In genomic region chr4:22454216-22454838, GRCh38 we compare ENCODE assay signal across 1 cellular context.
A peak's percentile ranks its signal among the peaks of the same experiment; 100 is the strongest.
TF ChIP-seq lines count a peak whose summit lies in the region.

No MANE protein-coding gene starts in this region.

TF ChIP-seq in HepG2, 621 proteins besides CTCF, POLR2A, EP300 and RAD21 (continued from another document and continues in another):
- TF ChIP-seq WIZ (CRISPR knock-in tag; IDR thresholded peaks at IDR 0.05), result no peak
- TF ChIP-seq DR1 (CRISPR knock-in tag; IDR thresholded peaks at IDR 0.05), result no peak
- no peak for TF ChIP-seq MYPOP (CRISPR knock-in tag; IDR thresholded peaks at IDR 0.05)
- TF ChIP-seq ZNF773 (CRISPR knock-in tag; IDR thresholded peaks at IDR 0.05; ENCODE audit: borderline replicate concordance), result no peak
- no peak for TF ChIP-seq NR2F1 (CRISPR knock-in tag; IDR thresholded peaks at IDR 0.05)
- TF ChIP-seq ZNF33B (CRISPR knock-in tag; IDR thresholded peaks at IDR 0.05), result no peak
- TF ChIP-seq NCOA2 (CRISPR knock-in tag; IDR thresholded peaks at IDR 0.05), result peak; percentile 39; the same call in 1 of the 2 replicates
- TF ChIP-seq HNF4A (CRISPR knock-in tag; IDR thresholded peaks at IDR 0.05), result peak; percentile 35; the same call in 1 of the 2 replicates
- TF ChIP-seq MBNL3 (CRISPR knock-in tag; conservative IDR thresholded peaks at IDR 0.05), result no peak
- TF ChIP-seq ZNF335 (CRISPR knock-in tag; IDR thresholded peaks at IDR 0.05), result no peak
- TF ChIP-seq, protein P1, sequence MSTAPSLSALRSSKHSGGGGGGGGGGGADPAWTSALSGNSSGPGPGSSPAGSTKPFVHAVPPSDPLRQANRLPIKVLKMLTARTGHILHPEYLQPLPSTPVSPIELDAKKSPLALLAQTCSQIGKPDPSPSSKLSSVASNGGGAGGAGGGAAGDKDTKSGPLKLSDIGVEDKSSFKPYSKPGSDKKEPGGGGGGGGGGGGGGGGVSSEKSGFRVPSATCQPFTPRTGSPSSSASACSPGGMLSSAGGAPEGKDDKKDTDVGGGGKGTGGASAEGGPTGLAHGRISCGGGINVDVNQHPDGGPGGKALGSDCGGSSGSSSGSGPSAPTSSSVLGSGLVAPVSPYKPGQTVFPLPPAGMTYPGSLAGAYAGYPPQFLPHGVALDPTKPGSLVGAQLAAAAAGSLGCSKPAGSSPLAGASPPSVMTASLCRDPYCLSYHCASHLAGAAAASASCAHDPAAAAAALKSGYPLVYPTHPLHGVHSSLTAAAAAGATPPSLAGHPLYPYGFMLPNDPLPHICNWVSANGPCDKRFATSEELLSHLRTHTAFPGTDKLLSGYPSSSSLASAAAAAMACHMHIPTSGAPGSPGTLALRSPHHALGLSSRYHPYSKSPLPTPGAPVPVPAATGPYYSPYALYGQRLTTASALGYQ (CRISPR knock-in tag; IDR thresholded peaks at IDR 0.05), result no peak
- TF ChIP-seq SP2 (CRISPR knock-in tag; IDR thresholded peaks at IDR 0.05), result no peak
- TF ChIP-seq ZNF367 (CRISPR knock-in tag; IDR thresholded peaks at IDR 0.05; ENCODE audit: borderline replicate concordance), result no peak
- TF ChIP-seq GATAD2A (CRISPR knock-in tag; IDR thresholded peaks at IDR 0.05), result peak; percentile 63
- TF ChIP-seq MIXL1 (CRISPR knock-in tag; IDR thresholded peaks at IDR 0.05), result 0 out of 2 replicates have a peak, but pooled peaks have one; percentile 11
- no peak for TF ChIP-seq CENPT (CRISPR knock-in tag; IDR thresholded peaks at IDR 0.05; ENCODE audit: low read depth)
- TF ChIP-seq HMGA1 (CRISPR knock-in tag; conservative IDR thresholded peaks at IDR 0.05), result no peak
- TF ChIP-seq, protein P2, sequence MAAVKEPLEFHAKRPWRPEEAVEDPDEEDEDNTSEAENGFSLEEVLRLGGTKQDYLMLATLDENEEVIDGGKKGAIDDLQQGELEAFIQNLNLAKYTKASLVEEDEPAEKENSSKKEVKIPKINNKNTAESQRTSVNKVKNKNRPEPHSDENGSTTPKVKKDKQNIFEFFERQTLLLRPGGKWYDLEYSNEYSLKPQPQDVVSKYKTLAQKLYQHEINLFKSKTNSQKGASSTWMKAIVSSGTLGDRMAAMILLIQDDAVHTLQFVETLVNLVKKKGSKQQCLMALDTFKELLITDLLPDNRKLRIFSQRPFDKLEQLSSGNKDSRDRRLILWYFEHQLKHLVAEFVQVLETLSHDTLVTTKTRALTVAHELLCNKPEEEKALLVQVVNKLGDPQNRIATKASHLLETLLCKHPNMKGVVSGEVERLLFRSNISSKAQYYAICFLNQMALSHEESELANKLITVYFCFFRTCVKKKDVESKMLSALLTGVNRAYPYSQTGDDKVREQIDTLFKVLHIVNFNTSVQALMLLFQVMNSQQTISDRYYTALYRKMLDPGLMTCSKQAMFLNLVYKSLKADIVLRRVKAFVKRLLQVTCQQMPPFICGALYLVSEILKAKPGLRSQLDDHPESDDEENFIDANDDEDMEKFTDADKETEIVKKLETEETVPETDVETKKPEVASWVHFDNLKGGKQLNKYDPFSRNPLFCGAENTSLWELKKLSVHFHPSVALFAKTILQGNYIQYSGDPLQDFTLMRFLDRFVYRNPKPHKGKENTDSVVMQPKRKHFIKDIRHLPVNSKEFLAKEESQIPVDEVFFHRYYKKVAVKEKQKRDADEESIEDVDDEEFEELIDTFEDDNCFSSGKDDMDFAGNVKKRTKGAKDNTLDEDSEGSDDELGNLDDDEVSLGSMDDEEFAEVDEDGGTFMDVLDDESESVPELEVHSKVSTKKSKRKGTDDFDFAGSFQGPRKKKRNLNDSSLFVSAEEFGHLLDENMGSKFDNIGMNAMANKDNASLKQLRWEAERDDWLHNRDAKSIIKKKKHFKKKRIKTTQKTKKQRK (IDR thresholded peaks at IDR 0.05; ENCODE audit: low read length), result no peak
- no peak for TF ChIP-seq ZBTB1 (CRISPR knock-in tag; IDR thresholded peaks at IDR 0.05; ENCODE audit: borderline replicate concordance)
- TF ChIP-seq, protein P3, sequence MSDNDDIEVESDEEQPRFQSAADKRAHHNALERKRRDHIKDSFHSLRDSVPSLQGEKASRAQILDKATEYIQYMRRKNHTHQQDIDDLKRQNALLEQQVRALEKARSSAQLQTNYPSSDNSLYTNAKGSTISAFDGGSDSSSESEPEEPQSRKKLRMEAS (IDR thresholded peaks at IDR 0.05), result 0 out of 2 replicates have a peak, but pooled peaks have one; percentile 24
- TF ChIP-seq, protein P4, sequence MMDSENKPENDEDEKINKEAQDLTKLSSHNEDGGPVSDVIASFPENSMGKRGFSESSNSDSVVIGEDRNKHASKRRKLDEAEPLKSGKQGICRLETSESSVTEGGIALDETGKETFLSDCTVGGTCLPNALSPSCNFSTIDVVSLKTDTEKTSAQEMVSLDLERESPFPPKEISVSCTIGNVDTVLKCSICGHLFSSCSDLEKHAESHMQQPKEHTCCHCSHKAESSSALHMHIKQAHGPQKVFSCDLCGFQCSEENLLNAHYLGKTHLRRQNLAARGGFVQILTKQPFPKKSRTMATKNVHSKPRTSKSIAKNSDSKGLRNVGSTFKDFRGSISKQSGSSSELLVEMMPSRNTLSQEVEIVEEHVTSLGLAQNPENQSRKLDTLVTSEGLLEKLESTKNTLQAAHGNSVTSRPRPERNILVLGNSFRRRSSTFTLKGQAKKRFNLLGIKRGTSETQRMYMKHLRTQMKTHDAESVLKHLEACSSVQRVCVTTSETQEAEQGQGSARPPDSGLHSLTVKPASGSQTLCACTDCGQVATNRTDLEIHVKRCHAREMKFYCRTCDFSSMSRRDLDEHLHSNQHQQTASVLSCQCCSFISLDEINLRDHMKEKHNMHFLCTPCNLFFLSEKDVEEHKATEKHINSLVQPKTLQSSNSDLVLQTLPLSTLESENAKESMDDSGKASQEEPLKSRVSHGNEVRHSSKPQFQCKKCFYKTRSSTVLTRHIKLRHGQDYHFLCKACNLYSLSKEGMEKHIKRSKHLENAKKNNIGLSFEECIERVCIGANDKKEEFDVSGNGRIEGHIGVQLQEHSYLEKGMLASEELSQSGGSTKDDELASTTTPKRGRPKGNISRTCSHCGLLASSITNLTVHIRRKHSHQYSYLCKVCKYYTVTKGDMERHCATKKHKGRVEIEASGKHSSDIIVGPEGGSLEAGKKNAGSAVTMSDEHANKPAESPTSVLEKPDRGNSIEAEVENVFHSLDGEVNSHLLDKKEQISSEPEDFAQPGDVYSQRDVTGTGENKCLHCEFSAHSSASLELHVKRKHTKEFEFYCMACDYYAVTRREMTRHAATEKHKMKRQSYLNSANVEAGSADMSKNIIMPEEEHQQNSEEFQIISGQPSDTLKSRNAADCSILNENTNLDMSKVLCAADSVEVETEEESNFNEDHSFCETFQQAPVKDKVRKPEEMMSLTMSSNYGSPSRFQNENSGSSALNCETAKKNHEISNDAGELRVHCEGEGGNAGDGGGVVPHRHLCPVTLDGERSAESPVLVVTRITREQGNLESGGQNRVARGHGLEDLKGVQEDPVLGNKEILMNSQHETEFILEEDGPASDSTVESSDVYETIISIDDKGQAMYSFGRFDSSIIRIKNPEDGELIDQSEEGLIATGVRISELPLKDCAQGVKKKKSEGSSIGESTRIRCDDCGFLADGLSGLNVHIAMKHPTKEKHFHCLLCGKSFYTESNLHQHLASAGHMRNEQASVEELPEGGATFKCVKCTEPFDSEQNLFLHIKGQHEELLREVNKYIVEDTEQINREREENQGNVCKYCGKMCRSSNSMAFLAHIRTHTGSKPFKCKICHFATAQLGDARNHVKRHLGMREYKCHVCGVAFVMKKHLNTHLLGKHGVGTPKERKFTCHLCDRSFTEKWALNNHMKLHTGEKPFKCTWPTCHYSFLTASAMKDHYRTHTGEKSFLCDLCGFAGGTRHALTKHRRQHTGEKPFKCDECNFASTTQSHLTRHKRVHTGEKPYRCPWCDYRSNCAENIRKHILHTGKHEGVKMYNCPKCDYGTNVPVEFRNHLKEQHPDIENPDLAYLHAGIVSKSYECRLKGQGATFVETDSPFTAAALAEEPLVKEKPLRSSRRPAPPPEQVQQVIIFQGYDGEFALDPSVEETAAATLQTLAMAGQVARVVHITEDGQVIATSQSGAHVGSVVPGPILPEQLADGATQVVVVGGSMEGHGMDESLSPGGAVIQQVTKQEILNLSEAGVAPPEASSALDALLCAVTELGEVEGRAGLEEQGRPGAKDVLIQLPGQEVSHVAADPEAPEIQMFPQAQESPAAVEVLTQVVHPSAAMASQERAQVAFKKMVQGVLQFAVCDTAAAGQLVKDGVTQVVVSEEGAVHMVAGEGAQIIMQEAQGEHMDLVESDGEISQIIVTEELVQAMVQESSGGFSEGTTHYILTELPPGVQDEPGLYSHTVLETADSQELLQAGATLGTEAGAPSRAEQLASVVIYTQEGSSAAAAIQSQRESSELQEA (CRISPR knock-in tag; IDR thresholded peaks at IDR 0.05; ENCODE audit: not compliant biosample characterization), result no peak
- TF ChIP-seq IRF1 (CRISPR knock-in tag; IDR thresholded peaks at IDR 0.05; ENCODE audit: low read depth), result no peak
- TF ChIP-seq ZNF704 (CRISPR knock-in tag; IDR thresholded peaks at IDR 0.05; ENCODE audit: borderline replicate concordance), result no peak
- no peak for TF ChIP-seq KDM5B (CRISPR knock-in tag; IDR thresholded peaks at IDR 0.05; ENCODE audit: borderline replicate concordance)
- TF ChIP-seq, protein P5, sequence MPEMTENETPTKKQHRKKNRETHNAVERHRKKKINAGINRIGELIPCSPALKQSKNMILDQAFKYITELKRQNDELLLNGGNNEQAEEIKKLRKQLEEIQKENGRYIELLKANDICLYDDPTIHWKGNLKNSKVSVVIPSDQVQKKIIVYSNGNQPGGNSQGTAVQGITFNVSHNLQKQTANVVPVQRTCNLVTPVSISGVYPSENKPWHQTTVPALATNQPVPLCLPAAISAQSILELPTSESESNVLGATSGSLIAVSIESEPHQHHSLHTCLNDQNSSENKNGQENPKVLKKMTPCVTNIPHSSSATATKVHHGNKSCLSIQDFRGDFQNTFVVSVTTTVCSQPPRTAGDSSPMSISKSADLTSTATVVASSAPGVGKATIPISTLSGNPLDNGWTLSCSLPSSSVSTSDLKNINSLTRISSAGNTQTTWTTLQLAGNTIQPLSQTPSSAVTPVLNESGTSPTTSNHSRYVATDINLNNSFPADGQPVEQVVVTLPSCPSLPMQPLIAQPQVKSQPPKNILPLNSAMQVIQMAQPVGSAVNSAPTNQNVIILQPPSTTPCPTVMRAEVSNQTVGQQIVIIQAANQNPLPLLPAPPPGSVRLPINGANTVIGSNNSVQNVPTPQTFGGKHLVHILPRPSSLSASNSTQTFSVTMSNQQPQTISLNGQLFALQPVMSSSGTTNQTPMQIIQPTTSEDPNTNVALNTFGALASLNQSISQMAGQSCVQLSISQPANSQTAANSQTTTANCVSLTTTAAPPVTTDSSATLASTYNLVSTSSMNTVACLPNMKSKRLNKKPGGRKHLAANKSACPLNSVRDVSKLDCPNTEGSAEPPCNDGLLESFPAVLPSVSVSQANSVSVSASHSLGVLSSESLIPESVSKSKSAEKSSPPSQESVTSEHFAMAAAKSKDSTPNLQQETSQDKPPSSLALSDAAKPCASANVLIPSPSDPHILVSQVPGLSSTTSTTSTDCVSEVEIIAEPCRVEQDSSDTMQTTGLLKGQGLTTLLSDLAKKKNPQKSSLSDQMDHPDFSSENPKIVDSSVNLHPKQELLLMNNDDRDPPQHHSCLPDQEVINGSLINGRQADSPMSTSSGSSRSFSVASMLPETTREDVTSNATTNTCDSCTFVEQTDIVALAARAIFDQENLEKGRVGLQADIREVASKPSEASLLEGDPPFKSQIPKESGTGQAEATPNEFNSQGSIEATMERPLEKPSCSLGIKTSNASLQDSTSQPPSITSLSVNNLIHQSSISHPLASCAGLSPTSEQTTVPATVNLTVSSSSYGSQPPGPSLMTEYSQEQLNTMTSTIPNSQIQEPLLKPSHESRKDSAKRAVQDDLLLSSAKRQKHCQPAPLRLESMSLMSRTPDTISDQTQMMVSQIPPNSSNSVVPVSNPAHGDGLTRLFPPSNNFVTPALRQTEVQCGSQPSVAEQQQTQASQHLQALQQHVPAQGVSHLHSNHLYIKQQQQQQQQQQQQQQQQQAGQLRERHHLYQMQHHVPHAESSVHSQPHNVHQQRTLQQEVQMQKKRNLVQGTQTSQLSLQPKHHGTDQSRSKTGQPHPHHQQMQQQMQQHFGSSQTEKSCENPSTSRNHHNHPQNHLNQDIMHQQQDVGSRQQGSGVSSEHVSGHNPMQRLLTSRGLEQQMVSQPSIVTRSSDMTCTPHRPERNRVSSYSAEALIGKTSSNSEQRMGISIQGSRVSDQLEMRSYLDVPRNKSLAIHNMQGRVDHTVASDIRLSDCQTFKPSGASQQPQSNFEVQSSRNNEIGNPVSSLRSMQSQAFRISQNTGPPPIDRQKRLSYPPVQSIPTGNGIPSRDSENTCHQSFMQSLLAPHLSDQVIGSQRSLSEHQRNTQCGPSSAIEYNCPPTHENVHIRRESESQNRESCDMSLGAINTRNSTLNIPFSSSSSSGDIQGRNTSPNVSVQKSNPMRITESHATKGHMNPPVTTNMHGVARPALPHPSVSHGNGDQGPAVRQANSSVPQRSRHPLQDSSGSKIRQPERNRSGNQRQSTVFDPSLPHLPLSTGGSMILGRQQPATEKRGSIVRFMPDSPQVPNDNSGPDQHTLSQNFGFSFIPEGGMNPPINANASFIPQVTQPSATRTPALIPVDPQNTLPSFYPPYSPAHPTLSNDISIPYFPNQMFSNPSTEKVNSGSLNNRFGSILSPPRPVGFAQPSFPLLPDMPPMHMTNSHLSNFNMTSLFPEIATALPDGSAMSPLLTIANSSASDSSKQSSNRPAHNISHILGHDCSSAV (CRISPR knock-in tag; IDR thresholded peaks at IDR 0.05; ENCODE audit: borderline replicate concordance), result no peak
- no peak for TF ChIP-seq ZNF292 (CRISPR knock-in tag; IDR thresholded peaks at IDR 0.05; ENCODE audit: borderline replicate concordance, low read depth)
- TF ChIP-seq NR3C1 (CRISPR knock-in tag; IDR thresholded peaks at IDR 0.05), result no peak
- no peak for TF ChIP-seq TSC22D2 (CRISPR knock-in tag; IDR thresholded peaks at IDR 0.05; ENCODE audit: borderline replicate concordance)
- no peak for TF ChIP-seq ATF7 (IDR thresholded peaks at IDR 0.05)
- TF ChIP-seq ATF7 (CRISPR knock-in tag; IDR thresholded peaks at IDR 0.05), result no peak
- no peak for TF ChIP-seq ZNF337 (CRISPR knock-in tag; IDR thresholded peaks at IDR 0.05; ENCODE audit: borderline replicate concordance, low read depth)
